Comparison of ENCODE assay signal across 23 cellular contexts in genomic region chr14:105878125-105878524, GRCh38.
DNase-seq lines count a peak whose midpoint lies in the region; ATAC-seq and TF ChIP-seq lines count a peak whose summit lies in the region.
"Had no signal": no experiment of that assay in that cellular context is flagged by ENCODE, and none has a peak within 500 bp of the region (broad histone marks: within the 10 kb centered on the region; RNA-seq: fewer than 3 reads in every experiment).

No MANE protein-coding gene starts in this region.

- H2BK5ac ChIP-seq in trophoblast cell (ENCODE audit: low read depth, low read length, poor library complexity) = no peak overlapping the region

- no peak overlapping the region for H3K4me3 Mint-ChIP-seq in natural killer cell treated with Interleukin-12 subunit alpha and Interleukin-12 subunit beta and Interleukin-15 and Interleukin-18, amount 100 ng/mL, for 72 hours
- H3K4me3 Mint-ChIP-seq in natural killer cell = no peak overlapping the region
- H3K4me3 Mint-ChIP-seq: activated naive CD8-positive, alpha-beta T cell treated with anti-CD3 and anti-CD28 coated beads, Interleukin-2, amount 50 U/mL, for 24 hours; stimulated activated memory B cell treated with anti-CD40 and anti-IgM and Interleukin-4, amounts not matched to agents 10 μg/mL and 1 μg/mL and 100 μg/mL, for 72 hours; T-cell had no signal

- no peaks in the 10 kb centered on the region for H3K9me3 Mint-ChIP-seq in natural killer cell treated with Interleukin-12 subunit alpha and Interleukin-12 subunit beta and Interleukin-15 and Interleukin-18, amount 100 ng/mL, for 72 hours
- H3K9me3 Mint-ChIP-seq in natural killer cell = no peaks in the 10 kb centered on the region
- H3K9me3 Mint-ChIP-seq: activated naive CD8-positive, alpha-beta T cell treated with anti-CD3 and anti-CD28 coated beads, Interleukin-2, amount 50 U/mL, for 24 hours; CD4-positive, alpha-beta memory T cell; stimulated activated memory B cell treated with anti-CD40 and anti-IgM and Interleukin-4, amounts not matched to agents 10 μg/mL and 1 μg/mL and 100 μg/mL, for 72 hours; T-cell had no signal

- peaks cover 23 to 39% of the 10 kb centered on the region in 2 donors for H3K27me3 Mint-ChIP-seq in natural killer cell treated with Interleukin-12 subunit alpha and Interleukin-12 subunit beta and Interleukin-15 and Interleukin-18, amount 100 ng/mL, for 72 hours
- H3K27me3 Mint-ChIP-seq in natural killer cell (ENCODE audit: low read depth in 2 of 2) = peaks cover 35 to 41% of the 10 kb centered on the region in 2 donors
- H3K27me3 Mint-ChIP-seq: activated naive CD8-positive, alpha-beta T cell treated with anti-CD3 and anti-CD28 coated beads, Interleukin-2, amount 50 U/mL, for 24 hours; stimulated activated memory B cell treated with anti-CD40 and anti-IgM and Interleukin-4, amounts not matched to agents 10 μg/mL and 1 μg/mL and 100 μg/mL, for 72 hours had no signal

- H3K18ac ChIP-seq in trophoblast cell (ENCODE audit: low read length) = no peak overlapping the region

- no peaks in the 10 kb centered on the region for H3K4me1 ChIP-seq in trophoblast cell (ENCODE audit: control insufficient read depth in 1 of 2, insufficient read depth in 2 of 2, low read length in 2 of 2)
- H3K4me1 ChIP-seq: colonic mucosa had no signal

- no peak overlapping the region for H4K91ac ChIP-seq in trophoblast cell (ENCODE audit: low read depth, low read length)

- no peaks in the 10 kb centered on the region for H3K27me3 ChIP-seq in trophoblast cell (ENCODE audit: insufficient read depth, low read length)
- H3K27me3 ChIP-seq: brain microvascular endothelial cell, colonic mucosa had no signal

- no peak overlapping the region for H2BK12ac ChIP-seq in trophoblast cell (ENCODE audit: low read length)

- H3K14ac ChIP-seq in trophoblast cell (ENCODE audit: low read length) = no peak overlapping the region

- no peak for ATAC-seq in natural killer cell treated with Interleukin-12 subunit alpha and Interleukin-12 subunit beta and Interleukin-15 and Interleukin-18, amount 100 ng/mL, for 72 hours
- ATAC-seq in natural killer cell (no peak), Right ventricle myocardium superior (ENCODE audit: poor library complexity) (no peak), omental fat pad (ENCODE audit: low FRiP score) (no peak), GM18873 (IDR thresholded peaks at IDR 0.05; ENCODE audit: low FRiP score, unreplicated experiment) (no peak)
- ATAC-seq: activated naive CD8-positive, alpha-beta T cell treated with anti-CD3 and anti-CD28 coated beads, Interleukin-2, amount 50 U/mL, for 24 hours; right cardiac atrium; stimulated activated memory B cell treated with anti-CD40 and anti-IgM and Interleukin-4, amounts not matched to agents 10 μg/mL and 1 μg/mL and 100 μg/mL, for 72 hours; T-cell had no signal

- no peak overlapping the region for H4K8ac ChIP-seq in trophoblast cell (ENCODE audit: low read depth, low read length)

- H3K36me3 ChIP-seq in trophoblast cell (ENCODE audit: control insufficient read depth in 1 of 2, insufficient read depth in 2 of 2, low read length in 2 of 2) = no peaks in the 10 kb centered on the region
- H3K36me3 ChIP-seq: brain microvascular endothelial cell, colonic mucosa, MG63, neutrophil, thoracic aorta had no signal

- H3K4me1 Mint-ChIP-seq in natural killer cell treated with Interleukin-12 subunit alpha and Interleukin-12 subunit beta and Interleukin-15 and Interleukin-18, amount 100 ng/mL, for 72 hours (ENCODE audit: low read depth in 2 of 2) = no peaks in the 10 kb centered on the region
- H3K4me1 Mint-ChIP-seq in natural killer cell = no peaks in the 10 kb centered on the region
- H3K4me1 Mint-ChIP-seq: CD4-positive, alpha-beta memory T cell; stimulated activated memory B cell treated with anti-CD40 and anti-IgM and Interleukin-4, amounts not matched to agents 10 μg/mL and 1 μg/mL and 100 μg/mL, for 72 hours had no signal

- no peak for TF ChIP-seq CTCF in natural killer cell (IDR thresholded peaks at IDR 0.05)
- no peak for TF ChIP-seq CTCF in omental fat pad (IDR thresholded peaks at IDR 0.05)

- H3K9ac ChIP-seq in trophoblast cell (ENCODE audit: low read length) = no peak overlapping the region

- H3K4me3 ChIP-seq in trophoblast cell (ENCODE audit: low read depth, low read length) = no peak overlapping the region
- H3K4me3 ChIP-seq: colonic mucosa, MG63, thoracic aorta had no signal

- H3K4me2 ChIP-seq in trophoblast cell (ENCODE audit: low read length) = no peak overlapping the region

- WGBS in trophoblast cell (ENCODE audit: extremely low coverage, insufficient coverage, insufficient read length) = no CpG with 5 or more reads among the region's 12 CpGs

- H3K36me3 Mint-ChIP-seq in natural killer cell treated with Interleukin-12 subunit alpha and Interleukin-12 subunit beta and Interleukin-15 and Interleukin-18, amount 100 ng/mL, for 72 hours = no peaks in the 10 kb centered on the region
- H3K36me3 Mint-ChIP-seq in natural killer cell = no peaks in the 10 kb centered on the region
- H3K36me3 Mint-ChIP-seq: CD4-positive, alpha-beta memory T cell; stimulated activated memory B cell treated with anti-CD40 and anti-IgM and Interleukin-4, amounts not matched to agents 10 μg/mL and 1 μg/mL and 100 μg/mL, for 72 hours; T-cell had no signal

- no peak overlapping the region for H2BK120ac ChIP-seq in trophoblast cell (ENCODE audit: insufficient read depth, low read length, poor library complexity)

- no peak overlapping the region for H2AFZ ChIP-seq in trophoblast cell (ENCODE audit: insufficient read depth, low read length, poor library complexity)

- H3K27ac Mint-ChIP-seq in natural killer cell treated with Interleukin-12 subunit alpha and Interleukin-12 subunit beta and Interleukin-15 and Interleukin-18, amount 100 ng/mL, for 72 hours = no peak overlapping the region
- H3K27ac Mint-ChIP-seq in natural killer cell = no peak overlapping the region
- H3K27ac Mint-ChIP-seq: activated naive CD8-positive, alpha-beta T cell treated with anti-CD3 and anti-CD28 coated beads, Interleukin-2, amount 50 U/mL, for 24 hours; CD4-positive, alpha-beta memory T cell; stimulated activated memory B cell treated with anti-CD40 and anti-IgM and Interleukin-4, amounts not matched to agents 10 μg/mL and 1 μg/mL and 100 μg/mL, for 72 hours; T-cell had no signal

- no peak overlapping the region for H3K27ac ChIP-seq in trophoblast cell (ENCODE audit: low read depth, low read length)
- H3K27ac ChIP-seq: brain microvascular endothelial cell, colonic mucosa, neutrophil, thoracic aorta had no signal

- H4K12ac ChIP-seq in trophoblast cell (ENCODE audit: low read depth, low read length) = no peak overlapping the region

- peaks cover 47% of the 10 kb centered on the region for H3K9me3 ChIP-seq in trophoblast cell (ENCODE audit: insufficient read depth, low read depth, low read length)
- H3K9me3 ChIP-seq: colonic mucosa, MG63, neutrophil, thoracic aorta had no signal

- no peaks in the 10 kb centered on the region for H3K79me2 ChIP-seq in trophoblast cell (ENCODE audit: control insufficient read depth, insufficient read depth, low read length, poor library complexity)

- intact Hi-C loops in natural killer cell (cut with micrococcal nuclease) = no loop called here
- intact Hi-C loops in Right ventricle myocardium superior (cut with DNase I) = no loop called here
- intact Hi-C loops in posterior cingulate gyrus (cut with DNase I) = no loop called here

- DNase-seq in natural killer cell treated with Interleukin-12 subunit alpha and Interleukin-12 subunit beta and Interleukin-15 and Interleukin-18, amount 100 ng/mL, for 72 hours (ENCODE audit: low spot score) = peak; percentile 49
- DNase-seq in natural killer cell (no peak), Right ventricle myocardium superior (peak; percentile 31), posterior cingulate gyrus (peak in 6 of 10 donors; percentile 5 to 72 (median 35)), trophoblast cell (no peak), omental fat pad (ENCODE audit: low spot score) (no peak)
- DNase-seq: activated CD4-positive, alpha-beta T cell treated with anti-CD3 and anti-CD28 coated beads, Interleukin-2, amount 50 U/mL, for 4 hours; activated naive CD8-positive, alpha-beta T cell treated with anti-CD3 and anti-CD28 coated beads, Interleukin-2, amount 50 U/mL, for 24 hours; brain microvascular endothelial cell; colonic mucosa; GDM1; IMR-90; MG63; NCI-H1436 treated with DMSO at 0.1 percent for 48 hours; NCI-H69; SIG-M5 had no signal

- no peak overlapping the region for H3K23ac ChIP-seq in trophoblast cell (ENCODE audit: low read length)

- no peaks in the 10 kb centered on the region for H3K79me1 ChIP-seq in trophoblast cell (ENCODE audit: low read length)

- H2AK5ac ChIP-seq in trophoblast cell (ENCODE audit: low read length) = no peak overlapping the region

- H3K4ac ChIP-seq in trophoblast cell (ENCODE audit: low read depth, low read length) = no peak overlapping the region

Comparison
In these comparisons a context has a peak if more than half of its experiments do, and no peak if none do; other contexts are left out.
1. DNase-seq: peak in natural killer cell treated with Interleukin-12 subunit alpha and Interleukin-12 subunit beta and Interleukin-15 and Interleukin-18, amount 100 ng/mL, for 72 hours (single experiment), Right ventricle myocardium superior (single experiment) and posterior cingulate gyrus (6 of 10); none in natural killer cell (single experiment), trophoblast cell (0 of 2) and omental fat pad (single experiment).